ENCODE assay signal across 8 cellular contexts in genomic region chrX:71301195-71301924, GRCh38. TPM values are rescaled to one million over a fixed set of nuclear protein-coding genes. Genes with fewer than 3 reads are reported as not detected.
DNase-seq lines count a peak whose midpoint lies in the region; ATAC-seq, FAIRE-seq and TF ChIP-seq lines count a peak whose summit lies in the region.

TSS of gene ITGB1BP2 (plus strand) at chrX:71301750. CDS start at chrX:71301807, 57 bp downstream.

- no peaks in the 10 kb centered on the region for H4K20me1 ChIP-seq in GM12878 (ENCODE audit: control insufficient read depth, insufficient read depth)

- peak within 1 kb of the TSS in 5 of 7 donors; percentile 19 to 61 (median 34) for H3K27ac Mint-ChIP-seq in CD14-positive monocyte

- no peaks in the 10 kb centered on the region for H3K9me3 ChIP-seq in GM12878 (replicated peaks; ENCODE audit: control insufficient read depth, insufficient read depth, low read length)
- no peaks in the 10 kb centered on the region for H3K9me3 ChIP-seq in mesodermal cell (ENCODE audit: control insufficient read depth, low read length)

- FAIRE-seq in GM12878 (lab: Jason Lieb, UNC) = no peak

- H3K4me1 Mint-ChIP-seq in CD14-positive monocyte = peaks cover 18% of the 10 kb centered on the region

- peaks cover 0 to 6% (median 1%) of the 10 kb centered on the region in 3 donors for H3K27me3 Mint-ChIP-seq in CD14-positive monocyte (ENCODE audit: low read depth in 3 of 3)

- H3K27me3 ChIP-seq in GM12878 (replicated peaks in 1 of 2; ENCODE audit: control insufficient read depth in 2 of 2, insufficient read depth in 2 of 2, low read length in 1 of 2) = no peaks in the 10 kb centered on the region; a peak in 1 of 4 replicates

- H3K4me1 ChIP-seq in GM12878 (ENCODE audit: control insufficient read depth, insufficient read depth, low read length) (no peaks in the 10 kb centered on the region), mesodermal cell (ENCODE audit: control insufficient read depth, insufficient read depth, low read length, poor library complexity, severe bottlenecking) (peaks cover 10% of the 10 kb centered on the region)

- DNase-seq in CD14-positive monocyte (ENCODE audit: low spot score) (no peak), KBM-7 (peak; percentile 58), GM12878 (ENCODE audit: low read depth, low spot score) (no peak), ACHN (no peak), GM19240 (ENCODE audit: insufficient read length, low spot score) (no peak), DMS153 treated with DMSO at 0.1 percent for 48 hours (lab: John Stamatoyannopoulos, UW; ENCODE audit: unreplicated experiment) (no peak)

- H3K4me3 ChIP-seq in GM12878 (no peak within 1 kb of the TSS), mesodermal cell (ENCODE audit: extremely low read depth, insufficient read depth, low read length, poor library complexity, severe bottlenecking) (no peak within 1 kb of the TSS)

- H3K4me2 ChIP-seq in GM12878 (ENCODE audit: control insufficient read depth, insufficient read depth) = no peak within 1 kb of the TSS

- no peak for TF ChIP-seq EP300 in GM12878 (IDR thresholded peaks at IDR 0.05; ENCODE audit: borderline replicate concordance in 1 of 2, control insufficient read depth in 1 of 2, low read depth in 2 of 2, low read length in 2 of 2)

- SMC1A ChIA-PET in GM12878 (lab: Charles Lee; ENCODE audit: uncharacterized antibody, unreplicated experiment) = interaction anchor here (0.6 kb wide), 1 partner anchor 435 kb away, joined by 3 read pairs; no protein-coding TSS in a partner anchor

- intact Hi-C loops in CD14-positive monocyte (cut with micrococcal nuclease) = no loop called here
- intact Hi-C loops in GM12878 (cut with micrococcal nuclease; ENCODE audit: unreplicated experiment) = no loop called here

- POLR2A ChIA-PET in GM12878 (lab: Charles Lee) = no interaction called here

- H3K9ac ChIP-seq in GM12878 (ENCODE audit: control insufficient read depth, insufficient read depth, low read length) = no peak within 1 kb of the TSS

- no peak within 1 kb of the TSS for H3K27ac ChIP-seq in GM12878 (ENCODE audit: control insufficient read depth, insufficient read depth)
- peak within 1 kb of the TSS; percentile 5 for H3K27ac ChIP-seq in mesodermal cell (ENCODE audit: low read depth, low read length, severe bottlenecking)

- peak; percentile 43; the same call in 1 of the 2 replicates for TF ChIP-seq POLR2A in GM12878 (IDR thresholded peaks at IDR 0.05; ENCODE audit: low read depth, low read length)

- TF ChIP-seq CTCF in CD14-positive monocyte (IDR thresholded peaks at IDR 0.05) (no peak), GM12878 (IDR thresholded peaks at IDR 0.05 in 2 of 3, conservative IDR thresholded peaks at IDR 0.05 in 1 of 3; ENCODE audit: control insufficient read depth in 2 of 3, extremely low read depth in 1 of 3, insufficient read depth in 1 of 3, low read depth in 3 of 3, low read length in 3 of 3) (no peak)

- no peak for TF ChIP-seq RAD21 in GM12878 (IDR thresholded peaks at IDR 0.05; ENCODE audit: insufficient read depth, low read depth, low read length)

- ATAC-seq in GM12878 (no peak; the same call in 1 of the 3 replicates), HG03342 (IDR thresholded peaks at IDR 0.05; ENCODE audit: unreplicated experiment) (no peak)

- H3K36me3 Mint-ChIP-seq in CD14-positive monocyte = peaks cover 49 to 55% of the 10 kb centered on the region in 2 donors

- no peaks in the 10 kb centered on the region for H3K79me2 ChIP-seq in GM12878 (ENCODE audit: control insufficient read depth, insufficient read depth, low read length)

- H3K4me3 Mint-ChIP-seq in CD14-positive monocyte = no peak within 1 kb of the TSS

- no TSS peak for BruUV-seq in GM12878 (replicated peaks; lab: Mats Ljungman, UMichigan)

- H3K36me3 ChIP-seq in GM12878 (ENCODE audit: control insufficient read depth in 2 of 2, insufficient read depth in 2 of 2, low read length in 1 of 2) (peaks cover 0 to 7% of the 10 kb centered on the region in 2 experiments), mesodermal cell (ENCODE audit: control insufficient read depth, insufficient read depth, low read length) (peaks cover 68% of the 10 kb centered on the region)

- in situ Hi-C loops in KBM-7 (cut with MboI; ENCODE audit: low pct_unique_long_range_greater_than_20kb, low sequenced_read_pairs) (no loop called here), GM12878 (cut with MboI) (no loop called here), ACHN (cut with HindIII; ENCODE audit: low pct_ligation_motif_present, low pct_unique_long_range_greater_than_20kb, low sequenced_read_pairs) (no loop called here)

- WGBS in GM12878 (ENCODE audit: insufficient coverage, insufficient replicate concordance, low lambda C conversion rate, missing lambda C conversion rate) = 69% methylated on average over 10 of the region's 10 CpGs
- 86 to 94% methylated on average over 3 to 4 of the region's 10 CpGs for WGBS in mesodermal cell (ENCODE audit: insufficient coverage in 2 of 2), 2 experiments

- H3K9me3 Mint-ChIP-seq in CD14-positive monocyte = peaks cover 0 to 6% (median 0%) of the 10 kb centered on the region in 7 donors

- H2AFZ ChIP-seq in GM12878 (ENCODE audit: control insufficient read depth, low read depth, low read length) = no peak within 1 kb of the TSS

- RAD21 ChIA-PET in GM12878 (lab: Charles Lee; ENCODE audit: unreplicated experiment) = no interaction called here

- CTCF ChIA-PET in GM12878 (lab: Yijun Ruan, JAX) = interaction anchor here (0.6 kb wide), 1 partner anchor 303 kb away, joined by 3 read pairs; no protein-coding TSS in a partner anchor

TF ChIP-seq in GM12878, 131 proteins besides CTCF, POLR2A, EP300 and RAD21:
- TF ChIP-seq RB1 (IDR thresholded peaks at IDR 0.05; ENCODE audit: borderline replicate concordance) (no peak), SMAD5 (IDR thresholded peaks at IDR 0.05; ENCODE audit: low read depth) (no peak), MTA3 (IDR thresholded peaks at IDR 0.05; ENCODE audit: borderline replicate concordance, low read length) (peak; percentile 23; the same call in 1 of the 2 replicates), ZBTB4 (CRISPR knock-in tag; IDR thresholded peaks at IDR 0.05) (no peak), PML (IDR thresholded peaks at IDR 0.05; ENCODE audit: low read length) (peak; percentile 48; the same call in 1 of the 2 replicates), CHD1 (IDR thresholded peaks at IDR 0.05; ENCODE audit: low read depth, low read length) (no peak), ZSCAN29 (IDR thresholded peaks at IDR 0.05) (no peak)

RNA-seq across cellular contexts. Expression of gene ITGB1BP2, which starts in this region (rescaled TPM):
- not detected for polyA plus RNA-seq in CD14-positive monocyte
- 16.3 and 21.8 TPM in 2 replicates for total RNA-seq in GM12878 (2013; cell fraction: nucleolus; rRNA removed)
- 2.1 and 2.3 TPM in 2 replicates for total RNA-seq in GM12878 (2014; rRNA removed)
- 1.8 TPM in 2 replicates for total RNA-seq in GM12878 (2014; rRNA removed; fragmentation: Illumina TruSeq; extraction: Trizol)
- total RNA-seq in GM12878 (2021) = 2.0 and 2.2 TPM in 2 replicates
- polyA plus RNA-seq in GM12878 (2011; ENCODE audit: low read depth) = 1.8 TPM
- polyA plus RNA-seq in GM12878 (2011; rRNA removed) = 2.9 and 3.3 TPM in 2 replicates
- 1.8 and 1.9 TPM in 2 replicates for polyA plus RNA-seq in GM12878 (2011; cell fraction: cytosol; rRNA removed)
- polyA plus RNA-seq in GM12878 (2011; cell fraction: nucleus; rRNA removed) = 18.5 and 22.1 TPM in 2 replicates
- polyA plus RNA-seq in GM12878 (2012) = 1.6 and 2.3 TPM in 2 replicates
- polyA plus RNA-seq in GM12878 (2014; fragmentation: Illumina TruSeq; extraction: Trizol) = 1.0 and 1.6 TPM in 2 replicates
- 1 to 10 TPM in 1 of 2 experiments, under 1 TPM in 1; 0.50 to 1.3 TPM for polyA plus RNA-seq in GM12878 (2014; fragmentation: Nextera tagmentation; extraction: Ambion mirVana)
- polyA plus RNA-seq in GM12878 (2014; rRNA removed) = 2.3 and 3.1 TPM in 2 replicates
- polyA plus RNA-seq in GM12878 (2016; fragmentation: Nextera tagmentation; extraction: Ambion mirVana) = under 1 TPM; 0.55 to 0.82 TPM
- polyA minus RNA-seq in GM12878 (2011; rRNA and poly(A)+ RNA removed) = 5.6 and 6.7 TPM in 2 replicates
- 0.83 TPM in 1 of 2 replicates, not detected in the other for polyA minus RNA-seq in GM12878 (2011; cell fraction: cytosol; rRNA and poly(A)+ RNA removed)
- 5.2 and 15.5 TPM in 2 replicates for polyA minus RNA-seq in GM12878 (2011; cell fraction: nucleus; rRNA and poly(A)+ RNA removed)
- polyA plus RNA-seq in mesodermal cell (2013, experiment 1 of 2) = 2.6 TPM
- 1.7 TPM for polyA plus RNA-seq in mesodermal cell (2013, experiment 2 of 2)
